In genomic region chr6:31087494-31088089, GRCh38 we compare ENCODE assay signal across 8 cellular contexts. TPM values are rescaled to one million over a fixed set of nuclear protein-coding genes. Genes with fewer than 3 reads are reported as not detected.
DNase-seq lines count a peak whose midpoint lies in the region; ATAC-seq and TF ChIP-seq lines count a peak whose summit lies in the region.

No MANE protein-coding gene starts in this region.

- CTCF ChIA-PET in AG04450 (lab: Charles Lee), result interaction anchor here (0.6 to 9.9 kb wide), 79 partner anchors 8 to 676 kb away, joined by 3 to 183 read pairs (median 4); partner anchors contain the start of genes DDR1, DHX16, GTF2H4 and MUCL3

- no peak overlapping the region for H3K4me3 ChIP-seq in AG04450 (ENCODE audit: low read depth, low read length)
- no peak overlapping the region for H3K4me3 ChIP-seq in heart left ventricle

- POLR2A ChIA-PET in AG04450 (lab: Yijun Ruan, JAX), result interaction anchor here (0.5 to 1.3 kb wide), 7 partner anchors 12 to 500 kb away, joined by 3 to 6 read pairs (median 4); partner anchors contain the start of genes FLOT1 and VARS2

- ATAC-seq in GM19023 (IDR thresholded peaks at IDR 0.05; ENCODE audit: unreplicated experiment), result peak; percentile 57
- ATAC-seq in heart left ventricle, result peak; percentile 75 to 95 (median 94)

- peaks cover 0 to 15% (median 5%) of the 10 kb centered on the region in 12 donors for H3K4me1 ChIP-seq in heart left ventricle

- intact Hi-C loops in heart left ventricle (cut with DNase I), result loop anchor here in 6 of 10 donors (1.0 to 10.0 kb wide), 7 partner anchors 40 to 403 kb away; partner anchors contain the start of genes PPP1R18 (in 2 of the 6), FLOT1 (in 1 of the 6), IER3 (in 1 of the 6) and TUBB (in 1 of the 6)

- no peak for TF ChIP-seq POLR2A in heart left ventricle (IDR thresholded peaks at IDR 0.05)

- DNase-seq in AG04450 (ENCODE audit: low read depth, low spot score) (peak; percentile 64), NCI-H1105 (lab: John Stamatoyannopoulos, UW) (peak; percentile 83), T follicular helper cell (ENCODE audit: low read depth) (peak; percentile 87), heart left ventricle (peak; percentile 80 to 89 (median 86)), putamen (ENCODE audit: low spot score) (peak; percentile 87), cortex of kidney (lab: John Stamatoyannopoulos, UW) (no peak)
- peak; percentile 86 for DNase-seq in activated naive CD8-positive, alpha-beta T cell treated with anti-CD3 and anti-CD28 coated beads, Interleukin-2, amount 50 U/mL, for 16 hours (ENCODE audit: low read depth, low spot score)

- H3K36me3 ChIP-seq in heart left ventricle, result no peaks in the 10 kb centered on the region

- H3K27ac ChIP-seq in AG04450 (ENCODE audit: low read depth, low read length) (no peak overlapping the region), heart left ventricle (no peak overlapping the region)

- TF ChIP-seq CTCF in AG04450 (IDR thresholded peaks at IDR 0.05; ENCODE audit: low read depth, low read length) (peak; percentile 76), heart left ventricle (IDR thresholded peaks at IDR 0.05) (peak; percentile 46 to 86 (median 80))

- H3K27me3 ChIP-seq in AG04450 (ENCODE audit: control insufficient read depth, insufficient read depth, low read length) (no peaks in the 10 kb centered on the region), heart left ventricle (peaks cover 0 to 6% (median 0%) of the 10 kb centered on the region in 9 donors)

- WGBS in heart left ventricle, 4 donors, result 13% methylated on average over 14 of the region's 14 CpGs

- H3K9me3 ChIP-seq in AG04450 (ENCODE audit: control insufficient read depth, insufficient read depth, low read length), result no peaks in the 10 kb centered on the region
- no peaks in the 10 kb centered on the region for H3K9me3 ChIP-seq in heart left ventricle

RNA-seq across cellular contexts. Expression of gene C6orf15, which starts 24.8 kb away (rescaled TPM):
- not detected in 2 replicates for polyA plus RNA-seq in AG04450 (2011; rRNA removed)
- polyA minus RNA-seq in AG04450 (2011; rRNA and poly(A)+ RNA removed), result not detected in 2 replicates
- not detected for total RNA-seq in heart left ventricle
- not detected for polyA plus RNA-seq in heart left ventricle

RNA-seq across cellular contexts. Expression of gene PSORS1C1, which starts 27.0 kb away (rescaled TPM):
- 0.94 and 1.6 TPM in 2 replicates for polyA plus RNA-seq in AG04450 (2011; rRNA removed)
- 2.2 and 4.2 TPM in 2 replicates for polyA minus RNA-seq in AG04450 (2011; rRNA and poly(A)+ RNA removed)
- 1 to 10 TPM in 7 of 9 donors, under 1 TPM in 2; 0.63 to 5.5 (median 2.9) TPM for total RNA-seq in heart left ventricle
- polyA plus RNA-seq in heart left ventricle, result 1 to 10 TPM in 1 of 2 donors, under 1 TPM in 1; 0.37 to 5.8 TPM

RNA-seq across cellular contexts. Expression of gene CDSN, which starts 32.7 kb away (rescaled TPM):
- polyA plus RNA-seq in AG04450 (2011; rRNA removed) (not detected in 2 replicates), heart left ventricle (under 1 TPM in 1 of 2 donors, not detected in 1; 0.15 TPM)
- polyA minus RNA-seq in AG04450 (2011; rRNA and poly(A)+ RNA removed), result not detected in 2 replicates
- total RNA-seq in heart left ventricle, result under 1 TPM in 1 of 9 donors, not detected in 8; 0.56 TPM

RNA-seq across cellular contexts. Expression of gene PSORS1C2, which starts 51.3 kb away (rescaled TPM):
- polyA plus RNA-seq in AG04450 (2011; rRNA removed) (not detected in 2 replicates), heart left ventricle (not detected)
- not detected in 2 replicates for polyA minus RNA-seq in AG04450 (2011; rRNA and poly(A)+ RNA removed)
- not detected for total RNA-seq in heart left ventricle
